ENCODE assay signal across 8 cellular contexts in genomic region chr9:63385479-63385878, GRCh38.
A peak's percentile ranks its signal among the peaks of the same experiment; 100 is the strongest.
DNase-seq lines count a peak whose midpoint lies in the region; FAIRE-seq and TF ChIP-seq lines count a peak whose summit lies in the region.
"Not testable (repeated sequence)": the region's sequence is repeated elsewhere in the genome, so short reads cannot be mapped to it uniquely, and the experiment has no call there.

No MANE protein-coding gene starts in this region.

- DNase-seq in RCC 7860 (ENCODE audit: low spot score): peak; percentile 3
- DNase-seq in activated T-cell treated with anti-CD3 and anti-CD28 coated beads, Interleukin-2, amount 50 U/mL, for 48 hours: peak; percentile 14
- not testable (repeated sequence) for DNase-seq in breast epithelium (ENCODE audit: low spot score in 2 of 2); smooth muscle cell (lab: John Stamatoyannopoulos, UW; ENCODE audit: unreplicated experiment)
- peak; percentile 0 for DNase-seq in fibroblast of peridontal ligament (ENCODE audit: extremely low read depth)

- 24% methylated on average over 11 of the region's 28 CpGs for WGBS in smooth muscle cell (ENCODE audit: low lambda C conversion rate)

- intact Hi-C loops in breast epithelium (cut with DNase I; ENCODE audit: low total_unique reads): not testable (repeated sequence)

- not testable (repeated sequence) for H3F3A ChIP-seq in smooth muscle cell (ENCODE audit: low read depth)

- H3K27ac ChIP-seq in breast epithelium: peak overlapping the region in 1 of 2 donors; percentile 43
- not testable (repeated sequence) for H3K27ac ChIP-seq in iPS-18a (ENCODE audit: low read length); smooth muscle cell (ENCODE audit: low read depth)

- H3K27ac Mint-ChIP-seq in nephron: peak overlapping the region in 2 of 3 experiments; percentile 65 to 76

- not testable (repeated sequence) for TF ChIP-seq CTCF in GM12875 (IDR thresholded peaks at IDR 0.05; ENCODE audit: borderline replicate concordance, insufficient read depth, low read depth, low read length); breast epithelium (IDR thresholded peaks at IDR 0.05); nephron (IDR thresholded peaks at IDR 0.05; ENCODE audit: unreplicated experiment in 3 of 3); smooth muscle cell (IDR thresholded peaks at IDR 0.05; ENCODE audit: borderline replicate concordance, insufficient read depth, poor library complexity, severe bottlenecking)

- not testable (repeated sequence) for H3K27me3 Mint-ChIP-seq in nephron (ENCODE audit: low read depth)

- not testable (repeated sequence) for H3K9ac ChIP-seq in iPS-18a (ENCODE audit: low read length); smooth muscle cell (ENCODE audit: low read depth)

- H3K36me3 ChIP-seq in breast epithelium; iPS-18a (ENCODE audit: control insufficient read depth, low read depth, low read length); smooth muscle cell (ENCODE audit: low read depth): not testable (repeated sequence)

- not testable (repeated sequence) for H3K4me1 ChIP-seq in breast epithelium; iPS-18a (ENCODE audit: control insufficient read depth, low read depth, low read length); smooth muscle cell (ENCODE audit: low read depth)

- H3K4me1 Mint-ChIP-seq in nephron: not testable (repeated sequence)

- FAIRE-seq in RCC 7860 (lab: Jason Lieb, UNC): not testable (repeated sequence)

- not testable (repeated sequence) for H3K79me2 ChIP-seq in smooth muscle cell (ENCODE audit: low read depth)

- not testable (repeated sequence) for H2AFZ ChIP-seq in smooth muscle cell (ENCODE audit: low read depth)

- H3K36me3 Mint-ChIP-seq in nephron (ENCODE audit: low read depth): not testable (repeated sequence)

- H3K4me3 Mint-ChIP-seq in nephron: peak overlapping the region; percentile 88 to 91 (median 90)

- H3K9me3 Mint-ChIP-seq in nephron: not testable (repeated sequence)

- not testable (repeated sequence) for H3K9me3 ChIP-seq in breast epithelium; iPS-18a (ENCODE audit: control insufficient read depth, low read depth, low read length); smooth muscle cell (replicated peaks; ENCODE audit: low read depth)

- peak overlapping the region; percentile 37 for H3K4me3 ChIP-seq in GM12875 (ENCODE audit: low read depth, low read length)
- peak overlapping the region in 2 of 3 donors; percentile 41 to 58 for H3K4me3 ChIP-seq in breast epithelium
- peak overlapping the region; percentile 30 for H3K4me3 ChIP-seq in iPS-18a (ENCODE audit: low read length)
- peak overlapping the region; percentile 44 for H3K4me3 ChIP-seq in smooth muscle cell

- not testable (repeated sequence) for H4K20me1 ChIP-seq in smooth muscle cell (ENCODE audit: low read depth)

- TF ChIP-seq POLR2A in breast epithelium (IDR thresholded peaks at IDR 0.05): not testable (repeated sequence)

- H3K27me3 ChIP-seq in breast epithelium; iPS-18a (ENCODE audit: control insufficient read depth, insufficient read depth, low read length); smooth muscle cell (ENCODE audit: low read depth): not testable (repeated sequence)

- H3K4me2 ChIP-seq in smooth muscle cell: peak overlapping the region; percentile 74
